1 cellular context compared by ENCODE assay signal in genomic region chr1:167467126-167467725, GRCh38.
TF ChIP-seq lines count a peak whose summit lies in the region.

No MANE protein-coding gene starts in this region.

TF ChIP-seq in HepG2, 621 proteins besides CTCF, POLR2A, EP300 and RAD21:
- TF ChIP-seq, protein P1, sequence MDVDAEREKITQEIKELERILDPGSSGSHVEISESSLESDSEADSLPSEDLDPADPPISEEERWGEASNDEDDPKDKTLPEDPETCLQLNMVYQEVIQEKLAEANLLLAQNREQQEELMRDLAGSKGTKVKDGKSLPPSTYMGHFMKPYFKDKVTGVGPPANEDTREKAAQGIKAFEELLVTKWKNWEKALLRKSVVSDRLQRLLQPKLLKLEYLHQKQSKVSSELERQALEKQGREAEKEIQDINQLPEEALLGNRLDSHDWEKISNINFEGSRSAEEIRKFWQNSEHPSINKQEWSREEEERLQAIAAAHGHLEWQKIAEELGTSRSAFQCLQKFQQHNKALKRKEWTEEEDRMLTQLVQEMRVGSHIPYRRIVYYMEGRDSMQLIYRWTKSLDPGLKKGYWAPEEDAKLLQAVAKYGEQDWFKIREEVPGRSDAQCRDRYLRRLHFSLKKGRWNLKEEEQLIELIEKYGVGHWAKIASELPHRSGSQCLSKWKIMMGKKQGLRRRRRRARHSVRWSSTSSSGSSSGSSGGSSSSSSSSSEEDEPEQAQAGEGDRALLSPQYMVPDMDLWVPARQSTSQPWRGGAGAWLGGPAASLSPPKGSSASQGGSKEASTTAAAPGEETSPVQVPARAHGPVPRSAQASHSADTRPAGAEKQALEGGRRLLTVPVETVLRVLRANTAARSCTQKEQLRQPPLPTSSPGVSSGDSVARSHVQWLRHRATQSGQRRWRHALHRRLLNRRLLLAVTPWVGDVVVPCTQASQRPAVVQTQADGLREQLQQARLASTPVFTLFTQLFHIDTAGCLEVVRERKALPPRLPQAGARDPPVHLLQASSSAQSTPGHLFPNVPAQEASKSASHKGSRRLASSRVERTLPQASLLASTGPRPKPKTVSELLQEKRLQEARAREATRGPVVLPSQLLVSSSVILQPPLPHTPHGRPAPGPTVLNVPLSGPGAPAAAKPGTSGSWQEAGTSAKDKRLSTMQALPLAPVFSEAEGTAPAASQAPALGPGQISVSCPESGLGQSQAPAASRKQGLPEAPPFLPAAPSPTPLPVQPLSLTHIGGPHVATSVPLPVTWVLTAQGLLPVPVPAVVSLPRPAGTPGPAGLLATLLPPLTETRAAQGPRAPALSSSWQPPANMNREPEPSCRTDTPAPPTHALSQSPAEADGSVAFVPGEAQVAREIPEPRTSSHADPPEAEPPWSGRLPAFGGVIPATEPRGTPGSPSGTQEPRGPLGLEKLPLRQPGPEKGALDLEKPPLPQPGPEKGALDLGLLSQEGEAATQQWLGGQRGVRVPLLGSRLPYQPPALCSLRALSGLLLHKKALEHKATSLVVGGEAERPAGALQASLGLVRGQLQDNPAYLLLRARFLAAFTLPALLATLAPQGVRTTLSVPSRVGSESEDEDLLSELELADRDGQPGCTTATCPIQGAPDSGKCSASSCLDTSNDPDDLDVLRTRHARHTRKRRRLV (CRISPR knock-in tag; IDR thresholded peaks at IDR 0.05), result no peak
- TF ChIP-seq FOSL2 (CRISPR knock-in tag; IDR thresholded peaks at IDR 0.05) (peak; percentile 39; the same call in 1 of the 2 replicates), ZNF331 (CRISPR knock-in tag; IDR thresholded peaks at IDR 0.05) (peak; percentile 94)
- TF ChIP-seq, protein P2, sequence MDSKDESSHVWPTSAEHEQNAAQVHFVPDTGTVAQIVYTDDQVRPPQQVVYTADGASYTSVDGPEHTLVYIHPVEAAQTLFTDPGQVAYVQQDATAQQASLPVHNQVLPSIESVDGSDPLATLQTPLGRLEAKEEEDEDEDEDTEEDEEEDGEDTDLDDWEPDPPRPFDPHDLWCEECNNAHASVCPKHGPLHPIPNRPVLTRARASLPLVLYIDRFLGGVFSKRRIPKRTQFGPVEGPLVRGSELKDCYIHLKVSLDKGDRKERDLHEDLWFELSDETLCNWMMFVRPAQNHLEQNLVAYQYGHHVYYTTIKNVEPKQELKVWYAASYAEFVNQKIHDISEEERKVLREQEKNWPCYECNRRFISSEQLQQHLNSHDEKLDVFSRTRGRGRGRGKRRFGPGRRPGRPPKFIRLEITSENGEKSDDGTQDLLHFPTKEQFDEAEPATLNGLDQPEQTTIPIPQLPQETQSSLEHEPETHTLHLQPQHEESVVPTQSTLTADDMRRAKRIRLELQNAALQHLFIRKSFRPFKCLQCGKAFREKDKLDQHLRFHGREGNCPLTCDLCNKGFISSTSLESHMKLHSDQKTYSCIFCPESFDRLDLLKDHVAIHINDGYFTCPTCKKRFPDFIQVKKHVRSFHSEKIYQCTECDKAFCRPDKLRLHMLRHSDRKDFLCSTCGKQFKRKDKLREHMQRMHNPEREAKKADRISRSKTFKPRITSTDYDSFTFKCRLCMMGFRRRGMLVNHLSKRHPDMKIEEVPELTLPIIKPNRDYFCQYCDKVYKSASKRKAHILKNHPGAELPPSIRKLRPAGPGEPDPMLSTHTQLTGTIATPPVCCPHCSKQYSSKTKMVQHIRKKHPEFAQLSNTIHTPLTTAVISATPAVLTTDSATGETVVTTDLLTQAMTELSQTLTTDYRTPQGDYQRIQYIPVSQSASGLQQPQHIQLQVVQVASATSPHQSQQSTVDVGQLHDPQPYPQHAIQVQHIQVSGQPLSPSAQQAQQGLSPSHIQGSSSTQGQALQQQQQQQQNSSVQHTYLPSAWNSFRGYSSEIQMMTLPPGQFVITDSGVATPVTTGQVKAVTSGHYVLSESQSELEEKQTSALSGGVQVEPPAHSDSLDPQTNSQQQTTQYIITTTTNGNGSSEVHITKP (CRISPR knock-in tag; IDR thresholded peaks at IDR 0.05; ENCODE audit: low read depth), result peak; percentile 42; the same call in 1 of the 2 replicates
